In the genomic region with DNA sequence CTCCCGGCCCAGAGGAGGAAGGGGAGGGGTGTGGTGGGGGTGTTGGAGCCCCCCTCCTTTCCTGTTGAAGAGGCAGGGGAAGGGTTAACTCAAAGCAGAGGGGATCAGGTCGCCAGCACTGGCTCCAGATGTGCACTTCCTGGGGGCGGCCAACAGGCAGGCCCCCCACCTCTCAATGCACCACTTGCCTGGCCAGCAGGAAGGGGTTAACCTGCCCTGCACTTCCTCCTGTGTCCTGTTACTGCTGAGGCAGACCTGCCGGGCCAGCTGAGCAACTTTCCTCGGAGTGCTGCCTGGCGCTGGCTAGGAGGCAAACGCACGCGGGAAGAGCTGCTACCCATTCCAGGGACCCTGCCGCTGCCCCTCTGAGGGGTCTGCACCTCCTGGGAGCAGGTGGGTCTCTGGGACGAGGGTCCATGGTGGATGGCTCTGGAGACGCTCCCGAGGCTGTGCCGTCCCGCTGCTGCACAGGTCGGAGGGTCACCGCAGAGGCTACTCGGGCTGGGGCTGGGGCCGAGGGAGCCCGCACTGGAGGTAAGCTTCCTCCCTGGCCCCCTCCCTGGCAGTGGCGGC, we compare ENCODE assay signal across 8 cellular contexts. TPM values are rescaled to one million over a fixed set of nuclear protein-coding genes. Genes with fewer than 3 reads are reported as not detected.
DNase-seq lines count a peak whose midpoint lies in the region; ATAC-seq and TF ChIP-seq lines count a peak whose summit lies in the region.

Gene EPN3 (plus strand): TSS at position 284 of the 573 bp plus-strand sequence. CDS start 3,822 bp downstream, outside the sequence.

- peak; percentile 67 for ATAC-seq in foreskin keratinocyte
- ATAC-seq in GM18520 (IDR thresholded peaks at IDR 0.05; ENCODE audit: unreplicated experiment), result no peak
- ATAC-seq in HG02973 (IDR thresholded peaks at IDR 0.05; ENCODE audit: unreplicated experiment), result no peak

- intact Hi-C loops in ovary (cut with DNase I), result loop anchor here in 2 of 4 donors (10.0 kb wide), 1 partner anchor 48 kb away; no protein-coding TSS in a partner anchor

- TF ChIP-seq CTCF in foreskin keratinocyte (conservative IDR thresholded peaks at IDR 0.05), result peak; percentile 23
- TF ChIP-seq CTCF in ovary (IDR thresholded peaks at IDR 0.05), result no peak

- no peaks in the 10 kb centered on the region for H3K36me3 ChIP-seq in NT2/D1 (ENCODE audit: insufficient read depth, insufficient read length, low read length)
- H3K36me3 ChIP-seq in ovary, result no peaks in the 10 kb centered on the region

- WGBS in ovary, 3 donors, result 2 to 6% (median 4%) methylated on average over 19 to 21 of the region's 21 CpGs

- no peaks in the 10 kb centered on the region for H3K9me3 ChIP-seq in NT2/D1 (ENCODE audit: insufficient read depth, low read length)
- H3K9me3 ChIP-seq in ovary, result no peaks in the 10 kb centered on the region

- TF ChIP-seq POLR2A in ovary (IDR thresholded peaks at IDR 0.05), result no peak

- H3K4me3 ChIP-seq in NT2/D1 (ENCODE audit: insufficient read length, low read depth), result peak within 1 kb of the TSS; percentile 44
- peak within 1 kb of the TSS; percentile 33 for H3K4me3 ChIP-seq in ovary

- no peak for TF ChIP-seq EP300 in ovary (IDR thresholded peaks at IDR 0.05)

- H3K27me3 ChIP-seq in NT2/D1 (ENCODE audit: insufficient read depth, insufficient read length) (peaks cover 41% of the 10 kb centered on the region), foreskin keratinocyte (no peaks in the 10 kb centered on the region), ovary (no peaks in the 10 kb centered on the region)

- H3K27ac ChIP-seq in foreskin keratinocyte (no peak within 1 kb of the TSS), ovary (peak within 1 kb of the TSS in 1 of 2 donors; percentile 15)

- peak within 1 kb of the TSS; percentile 68 for H3K9ac ChIP-seq in NT2/D1 (ENCODE audit: insufficient read length, low read depth)

- H3K4me1 ChIP-seq in NT2/D1 (ENCODE audit: insufficient read depth, insufficient read length), result peaks cover 24% of the 10 kb centered on the region
- H3K4me1 ChIP-seq in foreskin keratinocyte, result peaks cover 3% of the 10 kb centered on the region
- peaks cover 9% of the 10 kb centered on the region for H3K4me1 ChIP-seq in ovary (ENCODE audit: insufficient read depth)

- DNase-seq in DMS79 treated with DMSO at 0.1 percent for 48 hours (lab: John Stamatoyannopoulos, UW) (peak; percentile 55), NT2/D1 (ENCODE audit: low read depth, low spot score) (no peak), foreskin keratinocyte (peak in 1 of 2 donors; percentile 56), ovary (peak in 2 of 5 donors; percentile 51 to 60), NCI-H524 treated with DMSO at 0.1 percent for 48 hours (lab: John Stamatoyannopoulos, UW) (no peak), cerebellar nuclear complex (lab: John Stamatoyannopoulos, UW) (no peak)

RNA-seq across cellular contexts. Expression of gene EPN3, which starts in this region (rescaled TPM):
- total RNA-seq in foreskin keratinocyte (124 and 225 TPM in 2 replicates), ovary (10 to 100 TPM in 6 of 7 donors, 1 to 10 TPM in 1; 8.8 to 33.4 (median 22.4) TPM)
- polyA plus RNA-seq in foreskin keratinocyte (127 and 203 TPM in 2 replicates), ovary (1 to 10 TPM; 6.2 to 7.3 TPM)

Comparison
In these comparisons a context has a peak if more than half of its experiments do, and no peak if none do; other contexts are left out.
1. RNA of gene EPN3 (polyA plus RNA-seq): 127 to 203 TPM in foreskin keratinocyte; 6.2 to 7.3 TPM in ovary; every median in the first group is over 10 times any median in the second.